Comparison of ENCODE assay signal across 12 cellular contexts in genomic region chr18:21330122-21330701, GRCh38.
DNase-seq lines count a peak whose midpoint lies in the region; ATAC-seq and TF ChIP-seq lines count a peak whose summit lies in the region.
"Had no signal": no experiment of that assay in that cellular context is flagged by ENCODE, and none has a peak within 500 bp of the region (broad histone marks: within the 10 kb centered on the region; RNA-seq: fewer than 3 reads in every experiment).

No MANE protein-coding gene starts in this region.

- H3K79me1 ChIP-seq in neuronal stem cell (ENCODE audit: low read depth, low read length), result peaks cover 2% of the 10 kb centered on the region

- H2AK5ac ChIP-seq in neuronal stem cell (ENCODE audit: low read depth, low read length), result no peak overlapping the region

- H2BK12ac ChIP-seq in neuronal stem cell (ENCODE audit: low read length), result no peak overlapping the region

- peak overlapping the region; percentile 67 for H3K27ac Mint-ChIP-seq in Calu3 (ENCODE audit: unreplicated experiment)
- H3K27ac Mint-ChIP-seq: CD4-positive, alpha-beta T cell; memory B cell had no signal

- no peak overlapping the region for H2BK5ac ChIP-seq in neuronal stem cell (ENCODE audit: low read length)

- intact Hi-C loops in Calu3 (cut with micrococcal nuclease; ENCODE audit: unreplicated experiment), result loop anchor here (5.0 kb wide), 1 partner anchor 62 kb away; no protein-coding TSS in a partner anchor

- H3K4me1 Mint-ChIP-seq in Calu3 (ENCODE audit: low read depth, unreplicated experiment), result peaks cover 35% of the 10 kb centered on the region
- H3K4me1 Mint-ChIP-seq: memory B cell had no signal

- H3K9me3 Mint-ChIP-seq in Calu3 (ENCODE audit: low read depth, unreplicated experiment), result no peaks in the 10 kb centered on the region
- H3K9me3 Mint-ChIP-seq: memory B cell had no signal

- CTCF ChIA-PET in Calu3 (lab: Charles Lee), result interaction anchor here (0.5 kb wide), 1 partner anchor 16 kb away, joined by 4 read pairs; no protein-coding TSS in a partner anchor

- TF ChIP-seq CTCF in Calu3 (IDR thresholded peaks at IDR 0.05; ENCODE audit: unreplicated experiment) (no peak), fibroblast of pulmonary artery (IDR thresholded peaks at IDR 0.05; ENCODE audit: low read length, missing control alignments) (no peak)

- WGBS in neuronal stem cell (ENCODE audit: extremely low coverage in 2 of 2, insufficient read length in 2 of 2, insufficient replicate concordance in 1 of 2), 2 donors, result no CpG with 5 or more reads among the region's 6 CpGs

- no peak overlapping the region for H3K4ac ChIP-seq in neuronal stem cell (ENCODE audit: low read length)

- H3K27me3 Mint-ChIP-seq in Calu3 (ENCODE audit: unreplicated experiment), result no peaks in the 10 kb centered on the region

- peak overlapping the region; percentile 44 for H3K4me3 Mint-ChIP-seq in Calu3 (ENCODE audit: low read depth, unreplicated experiment)
- H3K4me3 Mint-ChIP-seq: CD4-positive, alpha-beta T cell; memory B cell had no signal

- H3K4me2 ChIP-seq in neuronal stem cell (ENCODE audit: insufficient read depth, low read length, poor library complexity, severe bottlenecking), result no peak overlapping the region

- no peak overlapping the region for H2BK120ac ChIP-seq in neuronal stem cell (ENCODE audit: low read depth, low read length)

- no peak for ATAC-seq in GM21390 (IDR thresholded peaks at IDR 0.05; ENCODE audit: unreplicated experiment)

- no peak overlapping the region for H3K18ac ChIP-seq in neuronal stem cell (ENCODE audit: low read length)

- no peak overlapping the region for H3K9ac ChIP-seq in neuronal stem cell (ENCODE audit: low read depth, low read length, poor library complexity)

- H3K27ac ChIP-seq in neuronal stem cell (replicated peaks; ENCODE audit: low read length), result peak overlapping the region; percentile 68

- H3K9me3 ChIP-seq in neuronal stem cell (replicated peaks in 1 of 2; ENCODE audit: control insufficient read depth in 2 of 2, insufficient read depth in 1 of 2, low read depth in 1 of 2, low read length in 2 of 2), result no peaks in the 10 kb centered on the region

- no peaks in the 10 kb centered on the region for H3K36me3 Mint-ChIP-seq in Calu3 (ENCODE audit: insufficient read depth, unreplicated experiment)
- H3K36me3 Mint-ChIP-seq: memory B cell had no signal

- no peak overlapping the region for H4K8ac ChIP-seq in neuronal stem cell (ENCODE audit: low read depth, low read length)

- no peak overlapping the region for H2AFZ ChIP-seq in neuronal stem cell (ENCODE audit: low read length)

- no peak overlapping the region for H4K91ac ChIP-seq in neuronal stem cell (ENCODE audit: low read depth, low read length, poor library complexity)

- H3K4me1 ChIP-seq in neuronal stem cell (ENCODE audit: control insufficient read depth in 2 of 2, insufficient read depth in 1 of 2, low read depth in 1 of 2, low read length in 2 of 2), result peaks cover 20 to 27% of the 10 kb centered on the region in 2 donors

- H3K27me3 ChIP-seq in neuronal stem cell (ENCODE audit: control insufficient read depth in 3 of 3, insufficient read depth in 3 of 3, low read depth in 1 of 3, low read length in 3 of 3), result no peaks in the 10 kb centered on the region

- peaks cover 0 to 6% of the 10 kb centered on the region in 2 donors for H3K36me3 ChIP-seq in neuronal stem cell (replicated peaks in 1 of 2; ENCODE audit: control insufficient read depth in 2 of 2, insufficient read depth in 2 of 2, low read length in 2 of 2)

- H3K4me3 ChIP-seq in fibroblast of pulmonary artery (replicated peaks; ENCODE audit: low read depth, low read length), result no peak overlapping the region
- H3K4me3 ChIP-seq in neuronal stem cell (ENCODE audit: low read length in 2 of 2), result no peak overlapping the region

- DNase-seq in Calu3 (peak; percentile 19), NCI-H226 (peak; percentile 70), fibroblast of pulmonary artery (ENCODE audit: low read depth) (peak; percentile 41), neuronal stem cell (ENCODE audit: low spot score) (no peak), DMS79 (lab: John Stamatoyannopoulos, UW) (no peak), NCI-H446 (lab: John Stamatoyannopoulos, UW) (no peak)
- DNase-seq in activated CD8-positive, alpha-beta memory T cell treated with anti-CD3 and anti-CD28 coated beads, Interleukin-2, amount 50 U/mL, for 4 hours, result no peak
- DNase-seq: CD4-positive, alpha-beta T cell; NCI-H1105; SHP77 treated with DMSO at 0.1 percent for 48 hours had no signal

- no peak overlapping the region for H2BK15ac ChIP-seq in neuronal stem cell (ENCODE audit: low read length)

- no peak overlapping the region for H3K14ac ChIP-seq in neuronal stem cell (ENCODE audit: low read length)

- BruUV-seq in Calu3 (replicated peaks; lab: Mats Ljungman, UMichigan), result no TSS peak

- H3K23ac ChIP-seq in neuronal stem cell (ENCODE audit: low read depth, low read length, poor library complexity), result no peak overlapping the region

Comparison
In these comparisons a context has a peak if more than half of its experiments do, and no peak if none do; other contexts are left out.
1. DNase-seq: peak in Calu3 (single experiment), NCI-H226 (single experiment) and fibroblast of pulmonary artery (single experiment); none in neuronal stem cell (single experiment), activated CD8-positive, alpha-beta memory T cell treated with anti-CD3 and anti-CD28 coated beads, Interleukin-2, amount 50 U/mL, for 4 hours (single experiment), DMS79 (single experiment) and NCI-H446 (0 of 2).